In the genomic region with DNA sequence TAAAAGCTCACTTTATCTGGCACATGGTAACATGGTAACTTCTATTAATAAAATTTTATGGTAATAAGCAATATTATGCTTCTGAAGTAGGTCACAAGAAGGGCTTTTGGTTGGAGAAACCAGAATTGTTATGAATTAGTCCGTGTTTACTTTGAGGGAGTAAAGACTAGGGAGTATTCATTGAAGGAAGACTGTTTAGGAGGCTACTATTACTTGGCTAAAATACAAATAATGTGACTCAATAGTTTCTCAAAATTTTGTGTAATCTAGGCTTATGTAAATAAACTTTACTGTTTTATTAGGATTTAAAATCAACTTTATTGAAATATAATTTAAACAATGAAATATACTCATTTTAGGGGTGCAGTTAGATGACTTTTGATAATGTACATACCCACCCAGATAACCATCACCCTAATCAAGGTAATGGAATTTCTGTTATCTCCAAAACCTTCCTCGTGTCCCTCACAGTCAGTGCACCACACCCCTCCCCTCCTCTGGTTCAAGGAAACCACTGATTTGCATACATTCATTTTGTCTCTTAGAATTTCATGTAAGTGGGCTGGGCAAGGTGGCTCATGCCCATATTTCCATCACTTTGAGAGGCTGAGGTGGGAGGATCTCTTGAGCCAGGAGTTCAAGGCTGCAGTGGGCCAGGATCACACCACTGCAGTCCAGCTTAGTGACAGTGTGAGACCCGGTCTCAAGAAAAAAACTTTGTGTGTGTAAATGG, we compare ENCODE assay signal across 14 cellular contexts. TPM values are rescaled to one million over a fixed set of nuclear protein-coding genes. Genes with fewer than 3 reads are reported as not detected.
DNase-seq lines count a peak whose midpoint lies in the region; ATAC-seq, FAIRE-seq and TF ChIP-seq lines count a peak whose summit lies in the region.
"Had no signal": no experiment of that assay in that cellular context is flagged by ENCODE, and none has a peak within 500 bp of the region (broad histone marks: within the 10 kb centered on the region; RNA-seq: fewer than 3 reads in every experiment).

No MANE protein-coding gene starts in this region.

- POLR2A ChIA-PET in activated CD8-positive, alpha-beta T cell treated with anti-CD3 and anti-CD28 coated beads for 36 hours (lab: Charles Lee), result no interaction called here
- POLR2A ChIA-PET in activated CD8-positive, alpha-beta T cell treated with anti-CD3 and anti-CD28 coated beads, Interleukin-2, amount 10 ng/mL, durations not matched to agents 7 days and 5 days (lab: Charles Lee), result no interaction called here

- H3K4me1 ChIP-seq in neutrophil (ENCODE audit: control insufficient read depth in 1 of 2, insufficient read depth in 1 of 2, low read depth in 1 of 2, low read length in 1 of 2), result peaks cover 18 to 38% of the 10 kb centered on the region in 2 experiments

- H3K4me1 Mint-ChIP-seq in activated CD8-positive, alpha-beta T cell treated with anti-CD3 and anti-CD28 coated beads for 36 hours (ENCODE audit: low read depth), result peaks cover 51% of the 10 kb centered on the region
- H3K4me1 Mint-ChIP-seq in activated CD8-positive, alpha-beta T cell treated with anti-CD3 and anti-CD28 coated beads, Interleukin-2, amount 10 ng/mL, durations not matched to agents 7 days and 5 days (ENCODE audit: low read depth), result peaks cover 28% of the 10 kb centered on the region

- no peak overlapping the region for H3K4me3 Mint-ChIP-seq in activated CD8-positive, alpha-beta T cell treated with anti-CD3 and anti-CD28 coated beads for 36 hours
- no peak overlapping the region for H3K4me3 Mint-ChIP-seq in activated CD8-positive, alpha-beta T cell treated with anti-CD3 and anti-CD28 coated beads, Interleukin-2, amount 10 ng/mL, durations not matched to agents 7 days and 5 days

- no peaks in the 10 kb centered on the region for H3K9me3 ChIP-seq in neutrophil
- H3K9me3 ChIP-seq: ascending aorta had no signal

- peak; percentile 56 for ATAC-seq in activated CD8-positive, alpha-beta T cell treated with anti-CD3 and anti-CD28 coated beads for 36 hours
- ATAC-seq in activated CD8-positive, alpha-beta T cell treated with anti-CD3 and anti-CD28 coated beads, Interleukin-2, amount 10 ng/mL, durations not matched to agents 7 days and 5 days, result no peak
- ATAC-seq in HG02642 (IDR thresholded peaks at IDR 0.05; ENCODE audit: poor library complexity, unreplicated experiment), result no peak

- peaks cover 26% of the 10 kb centered on the region for H3K36me3 Mint-ChIP-seq in activated CD8-positive, alpha-beta T cell treated with anti-CD3 and anti-CD28 coated beads for 36 hours (ENCODE audit: low read depth)
- peaks cover 46% of the 10 kb centered on the region for H3K36me3 Mint-ChIP-seq in activated CD8-positive, alpha-beta T cell treated with anti-CD3 and anti-CD28 coated beads, Interleukin-2, amount 10 ng/mL, durations not matched to agents 7 days and 5 days (ENCODE audit: low read depth)

- H3K36me3 ChIP-seq in bronchial epithelial cell (ENCODE audit: control insufficient read depth, insufficient read depth, low read length), result no peaks in the 10 kb centered on the region
- no peaks in the 10 kb centered on the region for H3K36me3 ChIP-seq in neutrophil
- H3K36me3 ChIP-seq: ascending aorta had no signal

- no peaks in the 10 kb centered on the region for H3K9me3 Mint-ChIP-seq in activated CD8-positive, alpha-beta T cell treated with anti-CD3 and anti-CD28 coated beads for 36 hours
- peaks cover 8% of the 10 kb centered on the region for H3K9me3 Mint-ChIP-seq in activated CD8-positive, alpha-beta T cell treated with anti-CD3 and anti-CD28 coated beads, Interleukin-2, amount 10 ng/mL, durations not matched to agents 7 days and 5 days (ENCODE audit: insufficient read depth)
- H3K9me3 Mint-ChIP-seq: activated B cell treated with CpG ODN at 0.5 μM for 24 hours had no signal

- intact Hi-C loops in activated CD8-positive, alpha-beta T cell treated with anti-CD3 and anti-CD28 coated beads for 36 hours (cut with micrococcal nuclease), result no loop called here

- CTCF ChIA-PET in activated CD8-positive, alpha-beta T cell treated with anti-CD3 and anti-CD28 coated beads for 36 hours (lab: Charles Lee), result interaction anchor here (0.7 to 1.3 kb wide), 2 partner anchors 85 to 335 kb away, joined by 3 to 5 read pairs; no protein-coding TSS in a partner anchor
- CTCF ChIA-PET in activated CD8-positive, alpha-beta T cell treated with anti-CD3 and anti-CD28 coated beads, Interleukin-2, amount 10 ng/mL, durations not matched to agents 7 days and 5 days (lab: Charles Lee), result interaction anchor here (1.0 kb wide), 1 partner anchor 72 kb away, joined by 3 read pairs; no protein-coding TSS in a partner anchor

- H3K27ac ChIP-seq in neutrophil, result peak overlapping the region; percentile 11
- H3K27ac ChIP-seq: ascending aorta had no signal

- TF ChIP-seq CTCF in activated CD8-positive, alpha-beta T cell treated with anti-CD3 and anti-CD28 coated beads for 36 hours (IDR thresholded peaks at IDR 0.05), result no peak
- TF ChIP-seq CTCF in bronchial epithelial cell (IDR thresholded peaks at IDR 0.05; ENCODE audit: insufficient read depth, low read length, severe bottlenecking) (no peak), neutrophil (IDR thresholded peaks at IDR 0.05) (no peak)

- peak; percentile 23 for DNase-seq in activated CD8-positive, alpha-beta T cell treated with anti-CD3 and anti-CD28 coated beads for 36 hours
- DNase-seq in activated CD8-positive, alpha-beta T cell treated with anti-CD3 and anti-CD28 coated beads, Interleukin-2, amount 10 ng/mL, durations not matched to agents 7 days and 5 days, result no peak
- DNase-seq in LoVo (ENCODE audit: low spot score) (peak; percentile 22), bronchial epithelial cell (ENCODE audit: low read depth) (peak; percentile 48), SW480 (ENCODE audit: low spot score) (no peak), amygdala (lab: John Stamatoyannopoulos, UW) (no peak)
- DNase-seq: activated B cell treated with CpG ODN at 0.5 μM for 24 hours; activated T-cell treated with anti-CD3 and anti-CD28 coated beads, Interleukin-2, amount 50 U/mL, for 48 hours; dermis blood vessel endothelial cell; mesenchymal stem cell; NCI-H2171 treated with DMSO at 0.1 percent for 48 hours had no signal

- H3K4me3 ChIP-seq in bronchial epithelial cell (ENCODE audit: low read depth, low read length), result no peak overlapping the region
- H3K4me3 ChIP-seq in neutrophil (ENCODE audit: low read depth in 1 of 2, low read length in 1 of 2), result no peak overlapping the region
- H3K4me3 ChIP-seq: ascending aorta had no signal

- H3K27me3 ChIP-seq in bronchial epithelial cell (ENCODE audit: control insufficient read depth, insufficient read depth, low read length), result no peaks in the 10 kb centered on the region
- H3K27me3 ChIP-seq in neutrophil, result no peaks in the 10 kb centered on the region
- H3K27me3 ChIP-seq: ascending aorta had no signal

- no peaks in the 10 kb centered on the region for H3K27me3 Mint-ChIP-seq in activated CD8-positive, alpha-beta T cell treated with anti-CD3 and anti-CD28 coated beads for 36 hours
- H3K27me3 Mint-ChIP-seq in activated CD8-positive, alpha-beta T cell treated with anti-CD3 and anti-CD28 coated beads, Interleukin-2, amount 10 ng/mL, durations not matched to agents 7 days and 5 days (ENCODE audit: low read depth), result no peaks in the 10 kb centered on the region
- H3K27me3 Mint-ChIP-seq: activated B cell treated with CpG ODN at 0.5 μM for 24 hours had no signal

- H3K27ac Mint-ChIP-seq in activated CD8-positive, alpha-beta T cell treated with anti-CD3 and anti-CD28 coated beads for 36 hours, result no peak overlapping the region
- H3K27ac Mint-ChIP-seq in activated CD8-positive, alpha-beta T cell treated with anti-CD3 and anti-CD28 coated beads, Interleukin-2, amount 10 ng/mL, durations not matched to agents 7 days and 5 days, result no peak overlapping the region
- H3K27ac Mint-ChIP-seq: activated B cell treated with CpG ODN at 0.5 μM for 24 hours had no signal

- FAIRE-seq in bronchial epithelial cell (lab: Jason Lieb, UNC), result no peak

RNA-seq across cellular contexts. Expression of a gene that starts 15.6 kb away (rescaled TPM):
- 10 to 100 TPM; 48.3 to 49.9 TPM for total RNA-seq in activated CD8-positive, alpha-beta T cell treated with anti-CD3 and anti-CD28 coated beads for 36 hours
- total RNA-seq in activated CD8-positive, alpha-beta T cell treated with anti-CD3 and anti-CD28 coated beads, Interleukin-2, amount 10 ng/mL, durations not matched to agents 7 days and 5 days, result 10 to 100 TPM; 64.4 to 68.3 TPM
- total RNA-seq in bronchial epithelial cell, result 41.6 and 61.2 TPM in 2 replicates

Comparison
In these comparisons a context has a peak if more than half of its experiments do, and no peak if none do; other contexts are left out.
1. DNase-seq: peak in activated CD8-positive, alpha-beta T cell treated with anti-CD3 and anti-CD28 coated beads for 36 hours (single experiment), LoVo (single experiment) and bronchial epithelial cell (single experiment); none in activated CD8-positive, alpha-beta T cell treated with anti-CD3 and anti-CD28 coated beads, Interleukin-2, amount 10 ng/mL, durations not matched to agents 7 days and 5 days (single experiment), SW480 (single experiment) and amygdala (0 of 56).